15 cellular contexts compared by ENCODE assay signal in genomic region chr1:157311730-157312269, GRCh38.
A peak's percentile ranks its signal among the peaks of the same experiment; 100 is the strongest.
DNase-seq lines count a peak whose midpoint lies in the region; ATAC-seq, FAIRE-seq and TF ChIP-seq lines count a peak whose summit lies in the region.
"Had no signal": no experiment of that assay in that cellular context is flagged by ENCODE, and none has a peak within 500 bp of the region (broad histone marks: within the 10 kb centered on the region; RNA-seq: fewer than 3 reads in every experiment).

No MANE protein-coding gene starts in this region.

- CTCF ChIA-PET in CD8-positive, alpha-beta memory T cell (lab: Charles Lee), result no interaction called here

- POLR2A ChIA-PET in CD8-positive, alpha-beta memory T cell (lab: Charles Lee), result no interaction called here

- H2AK5ac ChIP-seq in mesendoderm (ENCODE audit: low read length), result peak overlapping the region; percentile 9

- H3K79me2 ChIP-seq in astrocyte (ENCODE audit: insufficient read depth, low read length) (no peaks in the 10 kb centered on the region), mesendoderm (ENCODE audit: control insufficient read depth, insufficient read depth, low read length) (no peaks in the 10 kb centered on the region)

- no peak overlapping the region for H3K4me3 ChIP-seq in CD8-positive, alpha-beta memory T cell (ENCODE audit: low read length)
- H3K4me3 ChIP-seq in astrocyte (ENCODE audit: insufficient read depth, low read depth, low read length) (no peak overlapping the region), mesendoderm (ENCODE audit: low read length) (no peak overlapping the region), right cardiac atrium (ENCODE audit: low read length) (no peak overlapping the region), left lung (no peak overlapping the region)
- H3K4me3 ChIP-seq: GM23248 had no signal

- no peaks in the 10 kb centered on the region for H3K36me3 Mint-ChIP-seq in CD8-positive, alpha-beta memory T cell
- no peaks in the 10 kb centered on the region for H3K36me3 Mint-ChIP-seq in astrocyte (ENCODE audit: low read depth, unreplicated experiment)
- H3K36me3 Mint-ChIP-seq: CD4-positive, CD25-positive, alpha-beta regulatory T cell had no signal

- no peak overlapping the region for H2BK120ac ChIP-seq in mesendoderm (ENCODE audit: low read depth, low read length)

- H3K9ac ChIP-seq in astrocyte (ENCODE audit: low read length) (no peak overlapping the region), mesendoderm (ENCODE audit: low read length) (no peak overlapping the region)
- H3K9ac ChIP-seq: GM23248 had no signal

- no peak overlapping the region for H4K5ac ChIP-seq in mesendoderm (ENCODE audit: low read length)

- no peak for ATAC-seq in right cardiac atrium
- no peak for ATAC-seq in left lung

- no peak overlapping the region for H3K56ac ChIP-seq in mesendoderm (ENCODE audit: low read length)

- H3K23ac ChIP-seq in mesendoderm (ENCODE audit: low read length), result no peak overlapping the region

- H3K27me3 ChIP-seq in CD8-positive, alpha-beta memory T cell (ENCODE audit: insufficient read depth, low read length, poor library complexity, severe bottlenecking), result peaks cover 9% of the 10 kb centered on the region
- H3K27me3 ChIP-seq in astrocyte (ENCODE audit: insufficient read depth, low read length) (no peaks in the 10 kb centered on the region), mesendoderm (ENCODE audit: insufficient read depth, low read length, poor library complexity) (no peaks in the 10 kb centered on the region), right cardiac atrium (ENCODE audit: control insufficient read depth, insufficient read depth) (no peaks in the 10 kb centered on the region), left lung (peaks cover 0 to 12% of the 10 kb centered on the region in 2 donors)

- H3K27ac Mint-ChIP-seq in CD8-positive, alpha-beta memory T cell, result no peak overlapping the region
- H3K27ac Mint-ChIP-seq in astrocyte (ENCODE audit: unreplicated experiment), result peak overlapping the region; percentile 12
- H3K27ac Mint-ChIP-seq: B cell; CD4-positive, CD25-positive, alpha-beta regulatory T cell had no signal

- no peak for FAIRE-seq in astrocyte (lab: Jason Lieb, UNC)
- FAIRE-seq: RCC 7860 had no signal

- H3K9me3 ChIP-seq in CD8-positive, alpha-beta memory T cell (ENCODE audit: low read length), result no peaks in the 10 kb centered on the region
- H3K9me3 ChIP-seq in astrocyte (ENCODE audit: insufficient read depth, low read depth, low read length) (no peaks in the 10 kb centered on the region), right cardiac atrium (ENCODE audit: control insufficient read depth, low read length) (peaks cover 2% of the 10 kb centered on the region), left lung (peaks cover 0 to 12% of the 10 kb centered on the region in 2 donors)

- H2AFZ ChIP-seq in astrocyte (ENCODE audit: low read depth, low read length), result no peak overlapping the region
- H2AFZ ChIP-seq: GM23248 had no signal

- no peak for DNase-seq in CD8-positive, alpha-beta memory T cell
- DNase-seq in OCI-M1 (lab: John Stamatoyannopoulos, UW) (peak; percentile 94), astrocyte (ENCODE audit: low read depth) (no peak), mesendoderm (no peak), NCI-H1092 (lab: John Stamatoyannopoulos, UW) (no peak), right cardiac atrium (no peak), left lung (no peak), pons (ENCODE audit: low spot score) (no peak)
- DNase-seq: GF-D8, NCI-H2171, Right ventricle myocardium superior had no signal

- H2BK5ac ChIP-seq in mesendoderm (ENCODE audit: low read length), result no peak overlapping the region

- no peak overlapping the region for H2BK15ac ChIP-seq in mesendoderm (replicated peaks; ENCODE audit: low read depth)

- no peak overlapping the region for H3K4me3 Mint-ChIP-seq in CD8-positive, alpha-beta memory T cell
- H3K4me3 Mint-ChIP-seq in astrocyte (ENCODE audit: unreplicated experiment), result no peak overlapping the region
- H3K4me3 Mint-ChIP-seq: B cell; CD4-positive, CD25-positive, alpha-beta regulatory T cell had no signal

- no peak overlapping the region for H3K4ac ChIP-seq in mesendoderm (ENCODE audit: low read depth, low read length)

- H4K20me1 ChIP-seq in astrocyte (ENCODE audit: insufficient read depth, low read length), result no peaks in the 10 kb centered on the region

- H3K4me1 Mint-ChIP-seq in CD8-positive, alpha-beta memory T cell, result no peaks in the 10 kb centered on the region
- no peaks in the 10 kb centered on the region for H3K4me1 Mint-ChIP-seq in astrocyte (ENCODE audit: low read depth, unreplicated experiment)
- H3K4me1 Mint-ChIP-seq: B cell; CD4-positive, CD25-positive, alpha-beta regulatory T cell had no signal

- peak overlapping the region; percentile 46 for H3K27ac ChIP-seq in CD8-positive, alpha-beta memory T cell (ENCODE audit: low read depth, low read length)
- H3K27ac ChIP-seq in astrocyte (ENCODE audit: low read depth, low read length), result no peak overlapping the region
- H3K27ac ChIP-seq in mesendoderm (ENCODE audit: low read depth, low read length), result no peak overlapping the region
- H3K27ac ChIP-seq in right cardiac atrium (ENCODE audit: low read length), result no peak overlapping the region
- no peak overlapping the region for H3K27ac ChIP-seq in left lung
- H3K27ac ChIP-seq: GM23248 had no signal

- H3K4me1 ChIP-seq in CD8-positive, alpha-beta memory T cell (ENCODE audit: insufficient read depth, low read length), result no peaks in the 10 kb centered on the region
- H3K4me1 ChIP-seq in astrocyte (ENCODE audit: insufficient read depth, low read length) (no peaks in the 10 kb centered on the region), mesendoderm (ENCODE audit: control insufficient read depth, low read depth, low read length) (peaks cover 4% of the 10 kb centered on the region), right cardiac atrium (ENCODE audit: control insufficient read depth, insufficient read depth, low read length) (no peaks in the 10 kb centered on the region), left lung (no peaks in the 10 kb centered on the region)

- H3K36me3 ChIP-seq in CD8-positive, alpha-beta memory T cell (ENCODE audit: insufficient read depth, low read length), result no peaks in the 10 kb centered on the region
- H3K36me3 ChIP-seq in astrocyte (ENCODE audit: insufficient read depth, low read length) (no peaks in the 10 kb centered on the region), mesendoderm (ENCODE audit: control insufficient read depth, insufficient read depth, low read length) (no peaks in the 10 kb centered on the region), left lung (no peaks in the 10 kb centered on the region)

- H3K9me3 Mint-ChIP-seq in CD8-positive, alpha-beta memory T cell, result peaks cover 0 to 14% (median 7%) of the 10 kb centered on the region in 5 donors
- peaks cover 4% of the 10 kb centered on the region for H3K9me3 Mint-ChIP-seq in astrocyte (ENCODE audit: unreplicated experiment)

- peaks cover 30 to 63% of the 10 kb centered on the region in 2 donors for H3K27me3 Mint-ChIP-seq in CD8-positive, alpha-beta memory T cell
- peaks cover 16% of the 10 kb centered on the region for H3K27me3 Mint-ChIP-seq in astrocyte (ENCODE audit: low read depth, unreplicated experiment)

- no CpG with 5 or more reads among the region's 6 CpGs for WGBS in mesendoderm (ENCODE audit: extremely low coverage, insufficient coverage, low lambda C conversion rate)
- WGBS in right cardiac atrium, result 49% methylated on average over 6 of the region's 6 CpGs

- H3K4me2 ChIP-seq in astrocyte (ENCODE audit: low read length) (no peak overlapping the region), mesendoderm (ENCODE audit: low read length) (no peak overlapping the region)

- H4K8ac ChIP-seq in mesendoderm (ENCODE audit: low read depth, low read length), result no peak overlapping the region

- H3K79me1 ChIP-seq in mesendoderm (ENCODE audit: low read length), result no peaks in the 10 kb centered on the region

- TF ChIP-seq CTCF in astrocyte (IDR thresholded peaks at IDR 0.05; ENCODE audit: insufficient read depth, low read depth, low read length), result no peak
- no peak for TF ChIP-seq CTCF in left lung (IDR thresholded peaks at IDR 0.05)

- H3K18ac ChIP-seq in mesendoderm (ENCODE audit: low read length), result peak overlapping the region; percentile 8

- intact Hi-C loops in right cardiac atrium (cut with DNase I) (no loop called here), left lung (cut with DNase I) (no loop called here)
